8 cellular contexts compared by ENCODE assay signal in the genomic region with DNA sequence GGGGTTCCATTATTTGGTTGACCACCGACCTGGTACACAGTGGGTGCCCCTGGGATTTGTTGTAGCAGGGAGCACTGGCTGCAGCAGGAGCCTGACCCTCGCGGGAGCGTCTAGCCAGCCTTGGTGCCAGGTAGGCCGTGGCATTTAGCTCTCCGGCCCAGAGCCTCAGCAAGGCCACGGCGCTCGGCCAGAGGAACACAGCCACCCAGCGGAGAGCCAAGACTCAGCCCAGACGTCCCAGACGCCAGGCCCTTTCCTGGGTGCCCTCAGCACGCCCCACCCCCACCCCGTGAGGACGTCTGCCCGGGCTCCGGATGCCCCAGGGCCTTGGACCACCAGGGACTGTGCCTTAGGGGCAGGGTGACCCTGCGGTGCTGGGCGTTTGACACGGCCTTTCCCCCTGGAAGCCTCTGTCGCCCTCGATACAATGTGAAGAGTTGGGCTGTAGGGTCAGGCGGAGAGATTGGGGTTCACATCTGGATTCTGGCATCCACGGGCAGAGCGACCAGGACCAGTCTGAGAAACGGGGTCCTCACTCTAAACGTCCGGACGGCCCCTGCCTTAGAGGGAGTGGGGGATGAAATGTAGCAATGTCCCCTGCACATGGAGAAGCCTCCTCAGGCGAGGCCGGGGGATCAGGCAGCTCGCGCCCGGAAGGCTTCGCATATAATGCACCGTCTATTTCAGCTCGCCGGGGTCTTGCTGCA.
DNase-seq lines count a peak whose midpoint lies in the region; ATAC-seq and TF ChIP-seq lines count a peak whose summit lies in the region.

No MANE protein-coding gene starts in this region.

- peak overlapping the region; percentile 49 for H3K4me2 ChIP-seq in BLaER1

- H3K9me3 ChIP-seq in BLaER1 (0 out of 2 replicates have a peak, but pooled peaks cover 3% of the 10 kb centered on the region), RWPE2 (ENCODE audit: severe bottlenecking) (no peaks in the 10 kb centered on the region), right atrium auricular region (peaks cover 0 to 3% of the 10 kb centered on the region in 2 donors)

- no peak overlapping the region for H3K27ac ChIP-seq in BLaER1
- no peak overlapping the region for H3K27ac ChIP-seq in RWPE2 (ENCODE audit: poor library complexity, severe bottlenecking)
- peak overlapping the region; percentile 51 to 62 for H3K27ac ChIP-seq in right atrium auricular region

- H3K36me3 ChIP-seq in BLaER1 (no peaks in the 10 kb centered on the region), RWPE2 (ENCODE audit: low read depth) (no peaks in the 10 kb centered on the region), right atrium auricular region (no peaks in the 10 kb centered on the region)

- DNase-seq in RWPE2 (ENCODE audit: low spot score) (peak; percentile 46), right atrium auricular region (ENCODE audit: low spot score) (no peak), posterior cingulate gyrus (peak in 8 of 10 donors; percentile 1 to 85 (median 16)), OCI-M2 (lab: John Stamatoyannopoulos, UW; ENCODE audit: unreplicated experiment) (no peak), 8988T (no peak), D341Med (ENCODE audit: low spot score) (no peak)

- H3K9ac ChIP-seq in BLaER1 = no peak overlapping the region

- no peaks in the 10 kb centered on the region for H4K20me1 ChIP-seq in BLaER1

- ATAC-seq in RWPE2 (ENCODE audit: low read depth) (no peak), HG03442 (IDR thresholded peaks at IDR 0.05; ENCODE audit: unreplicated experiment) (no peak)

- intact Hi-C loops in posterior cingulate gyrus (cut with DNase I) = no loop called here

- H3K4me1 ChIP-seq in BLaER1 = peaks cover 27% of the 10 kb centered on the region
- peaks cover 26% of the 10 kb centered on the region for H3K4me1 ChIP-seq in RWPE2 (ENCODE audit: insufficient read depth, poor library complexity, severe bottlenecking)
- peaks cover 0 to 33% of the 10 kb centered on the region in 2 donors for H3K4me1 ChIP-seq in right atrium auricular region

- TF ChIP-seq CTCF in RWPE2 (IDR thresholded peaks at IDR 0.05; ENCODE audit: poor library complexity, severe bottlenecking) = no peak
- TF ChIP-seq CTCF in right atrium auricular region (IDR thresholded peaks at IDR 0.05) = no peak

- peaks cover 48% of the 10 kb centered on the region for H3K27me3 ChIP-seq in BLaER1
- H3K27me3 ChIP-seq in RWPE2 (ENCODE audit: insufficient read depth, poor library complexity, severe bottlenecking) = no peaks in the 10 kb centered on the region
- H3K27me3 ChIP-seq in right atrium auricular region = no peaks in the 10 kb centered on the region

- H3K4me3 ChIP-seq in BLaER1 (no peak overlapping the region), RWPE2 (ENCODE audit: severe bottlenecking) (no peak overlapping the region), right atrium auricular region (no peak overlapping the region)

Comparison
In these comparisons a context has a peak if more than half of its experiments do, and no peak if none do; other contexts are left out.
1. H3K27ac ChIP-seq: peak in right atrium auricular region (2 of 2); none in BLaER1 (single experiment) and RWPE2 (single experiment).
2. DNase-seq: peak in RWPE2 (single experiment) and posterior cingulate gyrus (8 of 10); none in right atrium auricular region (single experiment), OCI-M2 (single experiment), 8988T (single experiment) and D341Med (single experiment).